12 cellular contexts compared by ENCODE assay signal in the genomic region with DNA sequence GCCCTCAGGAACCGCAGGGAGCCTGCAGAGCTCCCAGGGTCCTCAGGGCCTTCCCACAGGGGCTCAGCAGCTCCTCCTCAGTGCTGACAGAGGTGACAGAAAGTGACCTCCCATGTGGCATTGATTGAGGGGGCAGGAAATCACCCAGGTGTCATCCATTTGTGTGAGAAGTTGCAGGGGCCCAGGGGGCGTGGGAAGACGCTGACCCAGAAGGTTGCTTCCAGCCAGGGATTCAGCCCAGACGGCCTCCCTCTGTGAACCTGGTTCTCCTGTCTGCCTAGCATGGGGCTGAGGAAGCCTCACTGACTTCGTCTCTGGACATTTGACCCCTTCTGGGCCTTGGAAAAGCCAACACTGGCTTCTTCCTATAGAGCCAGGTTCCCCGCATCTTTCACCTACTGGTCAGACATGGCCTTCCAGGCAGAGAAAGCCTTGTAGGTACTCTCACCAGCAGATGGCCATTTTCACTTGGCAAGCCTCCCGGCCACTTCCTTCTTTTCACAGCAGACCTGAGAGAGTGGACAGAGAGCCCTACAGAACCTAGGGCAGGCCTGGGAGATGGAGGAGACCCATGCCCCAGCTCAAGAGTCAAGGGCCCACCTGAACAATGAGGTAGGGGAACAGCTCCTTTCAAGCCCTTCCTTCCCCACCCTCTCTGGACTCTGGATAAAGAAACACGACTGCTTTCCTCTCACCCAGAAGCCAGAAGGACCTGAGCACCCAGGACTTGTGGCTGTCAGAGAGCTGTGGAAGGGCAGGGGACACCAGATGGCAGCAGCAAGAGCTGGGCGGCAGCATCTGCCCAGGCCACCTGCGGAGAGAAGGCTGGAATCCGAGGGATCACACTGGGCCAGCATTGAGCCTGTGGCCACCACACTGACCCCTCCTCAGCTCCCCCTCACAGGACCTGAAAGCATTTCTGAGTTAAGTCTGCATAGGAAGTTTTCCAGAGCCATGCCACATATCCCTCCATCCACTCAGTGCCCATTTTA.
DNase-seq lines count a peak whose midpoint lies in the region; ATAC-seq, FAIRE-seq and TF ChIP-seq lines count a peak whose summit lies in the region.
"Had no signal": no experiment of that assay in that cellular context is flagged by ENCODE, and none has a peak within 500 bp of the region (broad histone marks: within the 10 kb centered on the region; RNA-seq: fewer than 3 reads in every experiment).

No MANE protein-coding gene starts in this region.

- intact Hi-C loops in Calu3 (cut with micrococcal nuclease; ENCODE audit: unreplicated experiment): loop anchor here (5.0 kb wide), 1 partner anchor 266 kb away; no protein-coding TSS in a partner anchor

- H3K9me3 ChIP-seq in KOPT-K1 (ENCODE audit: insufficient read depth, low read length, poor library complexity, severe bottlenecking): no peaks in the 10 kb centered on the region

- peaks cover 16% of the 10 kb centered on the region for H3K27me3 Mint-ChIP-seq in Calu3 (ENCODE audit: unreplicated experiment)

- H3K4me3 Mint-ChIP-seq in Calu3 (ENCODE audit: low read depth, unreplicated experiment): no peak overlapping the region
- H3K4me3 Mint-ChIP-seq: activated T-cell treated with anti-CD3 and anti-CD28 coated beads, Interleukin-2, amount 50 U/mL, for 4 hours; mesothelial cell of epicardium had no signal

- no peaks in the 10 kb centered on the region for H3K36me3 ChIP-seq in KOPT-K1 (ENCODE audit: insufficient read depth, low read length)

- ATAC-seq in left lobe of liver (peak; percentile 10), HG03521 (IDR thresholded peaks at IDR 0.05; ENCODE audit: unreplicated experiment) (no peak), omental fat pad (ENCODE audit: low FRiP score) (no peak), HG03108 (IDR thresholded peaks at IDR 0.05; ENCODE audit: unreplicated experiment) (no peak)
- ATAC-seq: activated T-cell treated with anti-CD3 and anti-CD28 coated beads, Interleukin-2, amount 50 U/mL, for 4 hours had no signal

- TF ChIP-seq CTCF in Calu3 (IDR thresholded peaks at IDR 0.05; ENCODE audit: unreplicated experiment): no peak
- no peak for TF ChIP-seq CTCF in omental fat pad (IDR thresholded peaks at IDR 0.05)

- CTCF ChIA-PET in Calu3 (lab: Charles Lee): interaction anchor here (0.6 to 3.2 kb wide), 5 partner anchors 29 to 432 kb away, joined by 4 to 15 read pairs (median 7); no protein-coding TSS in a partner anchor

- no peak overlapping the region for H3K27ac Mint-ChIP-seq in Calu3 (ENCODE audit: unreplicated experiment)
- H3K27ac Mint-ChIP-seq: mesothelial cell of epicardium had no signal

- no peaks in the 10 kb centered on the region for H3K4me1 Mint-ChIP-seq in Calu3 (ENCODE audit: low read depth, unreplicated experiment)

- no peak for FAIRE-seq in GM12891 (lab: Jason Lieb, UNC)
- FAIRE-seq: colon, D721Med had no signal

- no peak for TF ChIP-seq POLR2A in GM12891 (IDR thresholded peaks at IDR 0.05; ENCODE audit: low read depth, low read length)

- H3K9me3 Mint-ChIP-seq in Calu3 (ENCODE audit: low read depth, unreplicated experiment): no peaks in the 10 kb centered on the region

- H3K27ac ChIP-seq in KOPT-K1 (ENCODE audit: low read depth, low read length, poor library complexity, severe bottlenecking): peak overlapping the region; percentile 67

- H3K36me3 Mint-ChIP-seq in Calu3 (ENCODE audit: insufficient read depth, unreplicated experiment): no peaks in the 10 kb centered on the region
- H3K36me3 Mint-ChIP-seq: mesothelial cell of epicardium had no signal

- BruUV-seq in Calu3 (replicated peaks; lab: Mats Ljungman, UMichigan): no TSS peak

- peak; percentile 35 for DNase-seq in Calu3
- peak; percentile 49 for DNase-seq in astrocyte of the hippocampus (ENCODE audit: low read depth, low spot score)
- no peak for DNase-seq in left lobe of liver (ENCODE audit: low spot score)
- DNase-seq in GM12891 (ENCODE audit: insufficient read length, low spot score): no peak
- DNase-seq in omental fat pad (ENCODE audit: low spot score): no peak

TF ChIP-seq in GM12891, 5 proteins besides CTCF, POLR2A, EP300 and RAD21:
- TF ChIP-seq POLR2AphosphoS5 (IDR thresholded peaks at IDR 0.05; ENCODE audit: low read depth, low read length) (no peak), TAF1 (IDR thresholded peaks at IDR 0.05; ENCODE audit: low read depth, low read length) (no peak), PAX5 (IDR thresholded peaks at IDR 0.05; ENCODE audit: insufficient read depth, low read length, severe bottlenecking) (no peak), SPI1 (IDR thresholded peaks at IDR 0.05; ENCODE audit: low read depth, low read length) (no peak), POU2F2 (IDR thresholded peaks at IDR 0.05; ENCODE audit: low read depth, low read length) (no peak)

Comparison
In these comparisons a context has a peak if more than half of its experiments do, and no peak if none do; other contexts are left out.
1. DNase-seq: peak in Calu3 (single experiment) and astrocyte of the hippocampus (single experiment); none in left lobe of liver (single experiment), GM12891 (single experiment) and omental fat pad (single experiment).